15 cellular contexts compared by ENCODE assay signal in genomic region chrX:68114573-68115199, GRCh38.
A peak's percentile ranks its signal among the peaks of the same experiment; 100 is the strongest.
DNase-seq lines count a peak whose midpoint lies in the region; ATAC-seq, FAIRE-seq and TF ChIP-seq lines count a peak whose summit lies in the region.
"Had no signal": no experiment of that assay in that cellular context is flagged by ENCODE, and none has a peak within 500 bp of the region (broad histone marks: within the 10 kb centered on the region; RNA-seq: fewer than 3 reads in every experiment).

No MANE protein-coding gene starts in this region.

- no peak overlapping the region for H3K27ac ChIP-seq in astrocyte (ENCODE audit: low read depth, low read length)
- H3K27ac ChIP-seq: parathyroid adenoma, testis had no signal

- H3K79me2 ChIP-seq in astrocyte (ENCODE audit: insufficient read depth, low read length) = no peaks in the 10 kb centered on the region
- H3K79me2 ChIP-seq: parathyroid adenoma had no signal

- peak; percentile 88 for FAIRE-seq in astrocyte (lab: Jason Lieb, UNC)
- FAIRE-seq: RCC 7860 had no signal

- no peaks in the 10 kb centered on the region for H3K9me3 Mint-ChIP-seq in astrocyte (ENCODE audit: unreplicated experiment)
- no peaks in the 10 kb centered on the region for H3K9me3 Mint-ChIP-seq in activated naive CD8-positive, alpha-beta T cell treated with anti-CD3 and anti-CD28 coated beads, Interleukin-2, amount 50 U/mL, for 24 hours
- H3K9me3 Mint-ChIP-seq: activated CD4-positive, alpha-beta T cell treated with anti-CD3 and anti-CD28 coated beads, Interleukin-2, amount 10 ng/mL, durations not matched to agents 24 days and 14 days; activated naive CD4-positive, alpha-beta T cell treated with anti-CD3 and anti-CD28 coated beads, Interleukin-2, amount 50 U/mL, for 72 hours had no signal

- no peak overlapping the region for H2AFZ ChIP-seq in astrocyte (ENCODE audit: low read depth, low read length)
- H2AFZ ChIP-seq: parathyroid adenoma had no signal

- ATAC-seq in HG03139 (IDR thresholded peaks at IDR 0.05; ENCODE audit: unreplicated experiment) = no peak
- no peak for ATAC-seq in activated naive CD8-positive, alpha-beta T cell treated with anti-CD3 and anti-CD28 coated beads, Interleukin-2, amount 50 U/mL, for 24 hours
- ATAC-seq: activated naive CD4-positive, alpha-beta T cell treated with anti-CD3 and anti-CD28 coated beads, Interleukin-2, amount 50 U/mL, for 72 hours had no signal

- H3K4me3 Mint-ChIP-seq in astrocyte (ENCODE audit: unreplicated experiment) = no peak overlapping the region
- no peak overlapping the region for H3K4me3 Mint-ChIP-seq in activated naive CD8-positive, alpha-beta T cell treated with anti-CD3 and anti-CD28 coated beads, Interleukin-2, amount 50 U/mL, for 24 hours
- H3K4me3 Mint-ChIP-seq: activated CD4-positive, alpha-beta T cell treated with anti-CD3 and anti-CD28 coated beads, Interleukin-2, amount 10 ng/mL, durations not matched to agents 24 days and 14 days had no signal

- TF ChIP-seq CTCF in NB4 (IDR thresholded peaks at IDR 0.05; ENCODE audit: low read depth, low read length) (no peak), astrocyte (IDR thresholded peaks at IDR 0.05; ENCODE audit: insufficient read depth, low read depth, low read length) (no peak)

- H3K4me3 ChIP-seq in NB4 (ENCODE audit: low read depth, low read length) (no peak overlapping the region), astrocyte (ENCODE audit: insufficient read depth, low read depth, low read length) (no peak overlapping the region)
- H3K4me3 ChIP-seq: testis had no signal

- H3K9me3 ChIP-seq in astrocyte (ENCODE audit: insufficient read depth, low read depth, low read length) = no peaks in the 10 kb centered on the region
- H3K9me3 ChIP-seq: testis had no signal

- TF ChIP-seq POLR2A in NB4 (IDR thresholded peaks at IDR 0.05; ENCODE audit: extremely low read depth, insufficient read length) = no peak

- no peak overlapping the region for H3K9ac ChIP-seq in astrocyte (ENCODE audit: low read length)
- H3K9ac ChIP-seq: parathyroid adenoma had no signal

- H3K27me3 Mint-ChIP-seq in astrocyte (ENCODE audit: low read depth, unreplicated experiment) = no peaks in the 10 kb centered on the region
- H3K27me3 Mint-ChIP-seq in activated naive CD8-positive, alpha-beta T cell treated with anti-CD3 and anti-CD28 coated beads, Interleukin-2, amount 50 U/mL, for 24 hours = no peaks in the 10 kb centered on the region
- H3K27me3 Mint-ChIP-seq: activated CD4-positive, alpha-beta T cell treated with anti-CD3 and anti-CD28 coated beads, Interleukin-2, amount 10 ng/mL, durations not matched to agents 24 days and 14 days had no signal

- H3K4me2 ChIP-seq in astrocyte (ENCODE audit: low read length) = no peak overlapping the region

- no peaks in the 10 kb centered on the region for H4K20me1 ChIP-seq in astrocyte (ENCODE audit: insufficient read depth, low read length)

- no peak overlapping the region for H3K27ac Mint-ChIP-seq in astrocyte (ENCODE audit: unreplicated experiment)
- H3K27ac Mint-ChIP-seq in activated naive CD8-positive, alpha-beta T cell treated with anti-CD3 and anti-CD28 coated beads, Interleukin-2, amount 50 U/mL, for 24 hours = no peak overlapping the region
- H3K27ac Mint-ChIP-seq: activated CD4-positive, alpha-beta T cell treated with anti-CD3 and anti-CD28 coated beads, Interleukin-2, amount 10 ng/mL, durations not matched to agents 24 days and 14 days; activated naive CD4-positive, alpha-beta T cell treated with anti-CD3 and anti-CD28 coated beads, Interleukin-2, amount 50 U/mL, for 72 hours had no signal

- no peaks in the 10 kb centered on the region for H3K36me3 Mint-ChIP-seq in astrocyte (ENCODE audit: low read depth, unreplicated experiment)
- no peaks in the 10 kb centered on the region for H3K36me3 Mint-ChIP-seq in activated naive CD8-positive, alpha-beta T cell treated with anti-CD3 and anti-CD28 coated beads, Interleukin-2, amount 50 U/mL, for 24 hours (ENCODE audit: low read depth)
- H3K36me3 Mint-ChIP-seq: activated naive CD4-positive, alpha-beta T cell treated with anti-CD3 and anti-CD28 coated beads, Interleukin-2, amount 50 U/mL, for 72 hours had no signal

- H3K27me3 ChIP-seq in astrocyte (ENCODE audit: insufficient read depth, low read length) = no peaks in the 10 kb centered on the region
- H3K27me3 ChIP-seq: testis had no signal

- H3K4me1 ChIP-seq in astrocyte (ENCODE audit: insufficient read depth, low read length) = peaks cover 12% of the 10 kb centered on the region
- H3K4me1 ChIP-seq: parathyroid adenoma, testis had no signal

- DNase-seq in EL (peak; percentile 4), NB4 (ENCODE audit: low read depth) (peak; percentile 21), astrocyte (ENCODE audit: low read depth) (peak; percentile 23), medulla oblongata (ENCODE audit: extremely low spot score) (peak; percentile 4), AG08395 (ENCODE audit: low spot score) (no peak), iPS-NIHi11 (ENCODE audit: low spot score) (no peak)
- no peak for DNase-seq in activated naive CD8-positive, alpha-beta T cell treated with anti-CD3 and anti-CD28 coated beads, Interleukin-2, amount 50 U/mL, for 24 hours
- DNase-seq: activated CD4-positive, alpha-beta T cell treated with anti-CD3 and anti-CD28 coated beads, Interleukin-2, amount 10 ng/mL, durations not matched to agents 24 days and 14 days; DMS153; NCI-H1105; testis had no signal

- no peaks in the 10 kb centered on the region for H3K4me1 Mint-ChIP-seq in astrocyte (ENCODE audit: low read depth, unreplicated experiment)
- H3K4me1 Mint-ChIP-seq in activated naive CD8-positive, alpha-beta T cell treated with anti-CD3 and anti-CD28 coated beads, Interleukin-2, amount 50 U/mL, for 24 hours = no peaks in the 10 kb centered on the region
- H3K4me1 Mint-ChIP-seq: activated CD4-positive, alpha-beta T cell treated with anti-CD3 and anti-CD28 coated beads, Interleukin-2, amount 10 ng/mL, durations not matched to agents 24 days and 14 days had no signal

- no peaks in the 10 kb centered on the region for H3K36me3 ChIP-seq in astrocyte (ENCODE audit: insufficient read depth, low read length)

Comparison
In these comparisons a context has a peak if more than half of its experiments do, and no peak if none do; other contexts are left out.
1. DNase-seq: peak in EL (single experiment), NB4 (single experiment), astrocyte (single experiment) and medulla oblongata (single experiment); none in AG08395 (single experiment), iPS-NIHi11 (single experiment) and activated naive CD8-positive, alpha-beta T cell treated with anti-CD3 and anti-CD28 coated beads, Interleukin-2, amount 50 U/mL, for 24 hours (single experiment).